ENCODE assay signal across 19 cellular contexts in genomic region chr2:116094196-116094595, GRCh38.
DNase-seq lines count a peak whose midpoint lies in the region; ATAC-seq and TF ChIP-seq lines count a peak whose summit lies in the region.
"Had no signal": no experiment of that assay in that cellular context is flagged by ENCODE, and none has a peak within 500 bp of the region (broad histone marks: within the 10 kb centered on the region; RNA-seq: fewer than 3 reads in every experiment).

No MANE protein-coding gene starts in this region.

- peaks cover 2 to 5% of the 10 kb centered on the region in 2 experiments for H3K4me1 Mint-ChIP-seq in H9
- H3K4me1 Mint-ChIP-seq in neural progenitor cell = no peaks in the 10 kb centered on the region
- no peaks in the 10 kb centered on the region for H3K4me1 Mint-ChIP-seq in activated T-helper 1 cell treated with anti-CD3 and anti-CD28 coated beads, Interleukin-12 subunit alpha, Interleukin-12 subunit beta, Interleukin-2, Interleukin-4 antibody, amounts not matched to agents 30 ng/mL and 10 ng/mL and 1 ng/mL, durations not matched to agents 14 hours and 24 hours and 36 hours (ENCODE audit: low read depth)
- no peaks in the 10 kb centered on the region for H3K4me1 Mint-ChIP-seq in stimulated activated naive CD8-positive, alpha-beta T cell treated with anti-CD3 and anti-CD28 coated beads, Interleukin-15, amount 100 ng/mL, for 72 hours
- H3K4me1 Mint-ChIP-seq: activated CD4-positive, alpha-beta T cell treated with anti-CD3 and anti-CD28 coated beads, Interleukin-2, amount 10 ng/mL, durations not matched to agents 24 days and 14 days had no signal

- H2BK5ac ChIP-seq in H9 (ENCODE audit: insufficient read length, low read length) = no peak overlapping the region

- H3K9me3 ChIP-seq in H9 (ENCODE audit: control insufficient read depth, low read depth, low read length) = no peaks in the 10 kb centered on the region
- H3K9me3 ChIP-seq in neural progenitor cell (ENCODE audit: low read depth) = no peaks in the 10 kb centered on the region
- H3K9me3 ChIP-seq: uterus had no signal

- no peak overlapping the region for H3K4ac ChIP-seq in H9 (ENCODE audit: low read depth, low read length)

- H3K56ac ChIP-seq in H9 (ENCODE audit: insufficient read length, low read depth, low read length) = no peak overlapping the region

- no peak overlapping the region for H3K4me3 Mint-ChIP-seq in H9
- no peak overlapping the region for H3K4me3 Mint-ChIP-seq in neural progenitor cell
- H3K4me3 Mint-ChIP-seq in activated T-helper 1 cell treated with anti-CD3 and anti-CD28 coated beads, Interleukin-12 subunit alpha, Interleukin-12 subunit beta, Interleukin-2, Interleukin-4 antibody, amounts not matched to agents 30 ng/mL and 10 ng/mL and 1 ng/mL, durations not matched to agents 14 hours and 24 hours and 36 hours = no peak overlapping the region
- H3K4me3 Mint-ChIP-seq in stimulated activated naive CD8-positive, alpha-beta T cell treated with anti-CD3 and anti-CD28 coated beads, Interleukin-15, amount 100 ng/mL, for 72 hours = no peak overlapping the region
- H3K4me3 Mint-ChIP-seq: activated CD4-positive, alpha-beta T cell treated with anti-CD3 and anti-CD28 coated beads, Interleukin-2, amount 10 ng/mL, durations not matched to agents 24 days and 14 days; stimulated activated naive CD8-positive, alpha-beta T cell treated with anti-CD3 and anti-CD28 coated beads, Interleukin-15, Interleukin-2, amounts not matched to agents 100 ng/mL and 50 ng/mL, for 24 hours had no signal

- ATAC-seq in HG03439 (IDR thresholded peaks at IDR 0.05; ENCODE audit: unreplicated experiment) = no peak
- ATAC-seq in stimulated activated naive CD8-positive, alpha-beta T cell treated with anti-CD3 and anti-CD28 coated beads, Interleukin-15, amount 100 ng/mL, for 72 hours = no peak

- H3T11ph ChIP-seq in H9 (ENCODE audit: low read length) = no peak overlapping the region

- H3K79me1 ChIP-seq in H9 (ENCODE audit: insufficient read depth, low read depth, low read length, poor library complexity, severe bottlenecking) = no peaks in the 10 kb centered on the region

- no peak overlapping the region for H4K91ac ChIP-seq in H9 (ENCODE audit: insufficient read length, low read depth, low read length)

- H3K9ac ChIP-seq in H9 (ENCODE audit: extremely low read depth, insufficient read length, low read length) = no peak overlapping the region
- no peak overlapping the region for H3K9ac ChIP-seq in neural progenitor cell

- H2BK120ac ChIP-seq in H9 (ENCODE audit: low read depth, low read length, poor library complexity, severe bottlenecking) = no peak overlapping the region

- TF ChIP-seq CTCF in H9 (conservative IDR thresholded peaks at IDR 0.05) (peak; percentile 79), neural progenitor cell (IDR thresholded peaks at IDR 0.05) (peak; percentile 55)

- DNase-seq in NCI-H82 (lab: John Stamatoyannopoulos, UW) (peak; percentile 28), NCI-H82 treated with DMSO at 0.1 percent for 48 hours (lab: John Stamatoyannopoulos, UW; ENCODE audit: unreplicated experiment) (no peak), H9 (peak; percentile 67), RPMI8226 (peak; percentile 5), neural progenitor cell (ENCODE audit: low spot score) (peak; percentile 9)
- no peak for DNase-seq in activated T-helper 1 cell treated with anti-CD3 and anti-CD28 coated beads, Interleukin-12 subunit alpha, Interleukin-12 subunit beta, Interleukin-2, Interleukin-4 antibody, amounts not matched to agents 30 ng/mL and 10 ng/mL and 1 ng/mL, durations not matched to agents 14 hours and 24 hours and 36 hours (ENCODE audit: low spot score)
- DNase-seq in stimulated activated naive CD8-positive, alpha-beta T cell treated with anti-CD3 and anti-CD28 coated beads, Interleukin-15, amount 100 ng/mL, for 72 hours = no peak
- DNase-seq: activated CD4-positive, alpha-beta T cell treated with anti-CD3 and anti-CD28 coated beads, Interleukin-2, amount 10 ng/mL, durations not matched to agents 24 days and 14 days; activated naive CD4-positive, alpha-beta T cell treated with anti-CD3 and anti-CD28 coated beads, Interleukin-2, amount 50 U/mL, for 16 hours; activated T-cell treated with anti-CD3 and anti-CD28 coated beads for 4 hours; DMS79; hippocampal formation; kidney glomerular epithelial cell; NCI-H1092; NCI-H774; SHP77 treated with DMSO at 0.1 percent for 48 hours; uterus had no signal

- no peak overlapping the region for H2AFZ ChIP-seq in H9 (ENCODE audit: low read length)
- no peak overlapping the region for H2AFZ ChIP-seq in neural progenitor cell (replicated peaks)

- no peak overlapping the region for H3K14ac ChIP-seq in H9 (ENCODE audit: insufficient read depth, low read length)

- H3K27me3 ChIP-seq in H9 (ENCODE audit: insufficient read depth, low read length) (no peaks in the 10 kb centered on the region), neural progenitor cell (no peaks in the 10 kb centered on the region)
- H3K27me3 ChIP-seq: uterus had no signal

- no peak overlapping the region for H3K23ac ChIP-seq in H9 (ENCODE audit: insufficient read length, low read depth, low read length)

- no peak overlapping the region for H3K4me2 ChIP-seq in H9 (ENCODE audit: insufficient read depth, insufficient read length, low read length)
- no peak overlapping the region for H3K4me2 ChIP-seq in neural progenitor cell

- peaks cover 1% of the 10 kb centered on the region for H3K27me3 Mint-ChIP-seq in H9 (ENCODE audit: low read depth)
- peaks cover 4% of the 10 kb centered on the region for H3K27me3 Mint-ChIP-seq in neural progenitor cell (ENCODE audit: insufficient read depth, low read depth)
- H3K27me3 Mint-ChIP-seq in activated T-helper 1 cell treated with anti-CD3 and anti-CD28 coated beads, Interleukin-12 subunit alpha, Interleukin-12 subunit beta, Interleukin-2, Interleukin-4 antibody, amounts not matched to agents 30 ng/mL and 10 ng/mL and 1 ng/mL, durations not matched to agents 14 hours and 24 hours and 36 hours (ENCODE audit: insufficient read depth) = no peaks in the 10 kb centered on the region
- no peaks in the 10 kb centered on the region for H3K27me3 Mint-ChIP-seq in stimulated activated naive CD8-positive, alpha-beta T cell treated with anti-CD3 and anti-CD28 coated beads, Interleukin-15, amount 100 ng/mL, for 72 hours
- H3K27me3 Mint-ChIP-seq: activated CD4-positive, alpha-beta T cell treated with anti-CD3 and anti-CD28 coated beads, Interleukin-2, amount 10 ng/mL, durations not matched to agents 24 days and 14 days; stimulated activated naive CD8-positive, alpha-beta T cell treated with anti-CD3 and anti-CD28 coated beads, Interleukin-15, Interleukin-2, amounts not matched to agents 100 ng/mL and 50 ng/mL, for 24 hours had no signal

- H4K5ac ChIP-seq in H9 (ENCODE audit: insufficient read length, low read depth, low read length) = no peak overlapping the region

- H3K4me3 ChIP-seq in neural progenitor cell = no peak overlapping the region
- H3K4me3 ChIP-seq: uterus had no signal

- H3K9me3 Mint-ChIP-seq in H9 (peaks cover 9 to 10% of the 10 kb centered on the region in 2 experiments; a peak in 4 of 5 replicates), neural progenitor cell (peaks cover 3% of the 10 kb centered on the region)
- H3K9me3 Mint-ChIP-seq in activated T-helper 1 cell treated with anti-CD3 and anti-CD28 coated beads, Interleukin-12 subunit alpha, Interleukin-12 subunit beta, Interleukin-2, Interleukin-4 antibody, amounts not matched to agents 30 ng/mL and 10 ng/mL and 1 ng/mL, durations not matched to agents 14 hours and 24 hours and 36 hours = peaks cover 25% of the 10 kb centered on the region
- peaks cover 10 to 36% of the 10 kb centered on the region in 2 donors for H3K9me3 Mint-ChIP-seq in stimulated activated naive CD8-positive, alpha-beta T cell treated with anti-CD3 and anti-CD28 coated beads, Interleukin-15, amount 100 ng/mL, for 72 hours

- intact Hi-C loops in activated T-helper 1 cell treated with anti-CD3 and anti-CD28 coated beads, Interleukin-12 subunit alpha, Interleukin-12 subunit beta, Interleukin-2, Interleukin-4 antibody, amounts not matched to agents 30 ng/mL and 10 ng/mL and 1 ng/mL, durations not matched to agents 14 hours and 24 hours and 36 hours (cut with micrococcal nuclease) = no loop called here

- H3F3A ChIP-seq in neural progenitor cell (ENCODE audit: low read depth) = no peaks in the 10 kb centered on the region

- no peak overlapping the region for H3K18ac ChIP-seq in H9 (ENCODE audit: insufficient read length, low read depth, low read length)

- no peak overlapping the region for H2BK20ac ChIP-seq in H9 (ENCODE audit: low read depth, low read length, poor library complexity, severe bottlenecking)

- no peaks in the 10 kb centered on the region for H3K36me3 ChIP-seq in neural progenitor cell
- H3K36me3 ChIP-seq: uterus had no signal

- H3K36me3 Mint-ChIP-seq in H9 (ENCODE audit: insufficient read depth in 1 of 3, low read depth in 3 of 3) (peaks cover 0 to 9% (median 4%) of the 10 kb centered on the region in 3 experiments; a peak in 4 of 7 replicates), neural progenitor cell (no peaks in the 10 kb centered on the region)
- no peaks in the 10 kb centered on the region for H3K36me3 Mint-ChIP-seq in activated T-helper 1 cell treated with anti-CD3 and anti-CD28 coated beads, Interleukin-12 subunit alpha, Interleukin-12 subunit beta, Interleukin-2, Interleukin-4 antibody, amounts not matched to agents 30 ng/mL and 10 ng/mL and 1 ng/mL, durations not matched to agents 14 hours and 24 hours and 36 hours (ENCODE audit: low read depth)

- no peak overlapping the region for H2BK12ac ChIP-seq in H9 (ENCODE audit: insufficient read length, low read depth, low read length)

- H3K4me1 ChIP-seq in H9 (ENCODE audit: insufficient read depth, low read length) = no peaks in the 10 kb centered on the region
- no peaks in the 10 kb centered on the region for H3K4me1 ChIP-seq in neural progenitor cell
- H3K4me1 ChIP-seq: uterus had no signal

- no peaks in the 10 kb centered on the region for H3K23me2 ChIP-seq in H9 (ENCODE audit: insufficient read length, low read depth, low read length, poor library complexity, severe bottlenecking)

- no peak overlapping the region for H2BK15ac ChIP-seq in H9 (ENCODE audit: low read depth, low read length)

- H3K27ac ChIP-seq in H9 (ENCODE audit: insufficient read length, low read depth, low read length) (no peak overlapping the region), neural progenitor cell (no peak overlapping the region)
- H3K27ac ChIP-seq: uterus had no signal

- no peak overlapping the region for H4K8ac ChIP-seq in H9 (replicated peaks; ENCODE audit: insufficient read length, low read depth, low read length)

- WGBS in H9 (ENCODE audit: extremely low coverage, insufficient read length, low lambda C conversion rate) = no CpG with 5 or more reads among the region's 1 CpG

- no peak overlapping the region for H2AK5ac ChIP-seq in H9 (ENCODE audit: insufficient read length, low read length)

- H4K20me1 ChIP-seq in H9 (ENCODE audit: control insufficient read depth, insufficient read depth, insufficient read length) (no peaks in the 10 kb centered on the region), neural progenitor cell (ENCODE audit: low read depth) (no peaks in the 10 kb centered on the region)

- H3K27ac Mint-ChIP-seq in H9 (0 out of 7 replicates have a peak overlapping the region, but pooled peaks of 1 of the 3 experiments have one; percentile 76), neural progenitor cell (no peak overlapping the region)
- no peak overlapping the region for H3K27ac Mint-ChIP-seq in activated T-helper 1 cell treated with anti-CD3 and anti-CD28 coated beads, Interleukin-12 subunit alpha, Interleukin-12 subunit beta, Interleukin-2, Interleukin-4 antibody, amounts not matched to agents 30 ng/mL and 10 ng/mL and 1 ng/mL, durations not matched to agents 14 hours and 24 hours and 36 hours
- no peak overlapping the region for H3K27ac Mint-ChIP-seq in stimulated activated naive CD8-positive, alpha-beta T cell treated with anti-CD3 and anti-CD28 coated beads, Interleukin-15, amount 100 ng/mL, for 72 hours
- H3K27ac Mint-ChIP-seq: activated CD4-positive, alpha-beta T cell treated with anti-CD3 and anti-CD28 coated beads, Interleukin-2, amount 10 ng/mL, durations not matched to agents 24 days and 14 days; stimulated activated naive CD8-positive, alpha-beta T cell treated with anti-CD3 and anti-CD28 coated beads, Interleukin-15, Interleukin-2, amounts not matched to agents 100 ng/mL and 50 ng/mL, for 24 hours had no signal

- H3K79me2 ChIP-seq in H9 (ENCODE audit: insufficient read depth, low read length) (no peaks in the 10 kb centered on the region), neural progenitor cell (ENCODE audit: low read depth) (no peaks in the 10 kb centered on the region)

Comparison
In these comparisons a context has a peak if more than half of its experiments do, and no peak if none do; other contexts are left out.
1. DNase-seq: peak in NCI-H82 (single experiment), H9 (single experiment), RPMI8226 (single experiment) and neural progenitor cell (single experiment); none in NCI-H82 treated with DMSO at 0.1 percent for 48 hours (single experiment), activated T-helper 1 cell treated with anti-CD3 and anti-CD28 coated beads, Interleukin-12 subunit alpha, Interleukin-12 subunit beta, Interleukin-2, Interleukin-4 antibody, amounts not matched to agents 30 ng/mL and 10 ng/mL and 1 ng/mL, durations not matched to agents 14 hours and 24 hours and 36 hours (single experiment) and stimulated activated naive CD8-positive, alpha-beta T cell treated with anti-CD3 and anti-CD28 coated beads, Interleukin-15, amount 100 ng/mL, for 72 hours (0 of 2).